10 cellular contexts compared by ENCODE assay signal in the genomic region with DNA sequence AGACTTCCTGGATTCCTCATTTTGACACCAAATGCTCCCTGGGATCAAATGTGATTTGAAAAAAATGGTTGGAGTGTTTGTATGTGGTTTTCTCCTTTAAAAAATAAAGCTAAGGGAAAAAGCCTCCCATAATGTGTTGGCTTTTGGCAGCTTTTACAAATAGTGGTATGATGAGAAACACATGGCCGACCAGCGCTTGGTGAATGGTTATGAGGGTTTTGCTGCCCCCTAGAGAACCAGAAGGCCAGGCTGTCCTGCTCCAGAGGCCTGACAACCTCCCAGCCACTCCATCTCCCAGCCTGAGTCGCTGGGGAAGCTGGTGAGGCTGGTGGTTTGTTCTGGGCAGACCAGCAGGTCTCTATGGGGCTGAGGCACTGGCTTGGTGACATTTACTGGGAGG.
A peak's percentile ranks its signal among the peaks of the same experiment; 100 is the strongest.
DNase-seq lines count a peak whose midpoint lies in the region; ATAC-seq and TF ChIP-seq lines count a peak whose summit lies in the region.
"Had no signal": no experiment of that assay in that cellular context is flagged by ENCODE, and none has a peak within 500 bp of the region (broad histone marks: within the 10 kb centered on the region; RNA-seq: fewer than 3 reads in every experiment).

No MANE protein-coding gene starts in this region.

- H3K9me3 ChIP-seq in liver (ENCODE audit: control insufficient read depth in 4 of 4, low read length in 3 of 4) = no peaks in the 10 kb centered on the region

- in situ Hi-C loops in ACHN (cut with HindIII; ENCODE audit: low pct_ligation_motif_present, low pct_unique_long_range_greater_than_20kb, low sequenced_read_pairs) = no loop called here
- in situ Hi-C loops in G401 (cut with HindIII; ENCODE audit: low sequenced_read_pairs) = no loop called here

- H3K4me3 ChIP-seq in liver (ENCODE audit: low read depth in 1 of 3, low read length in 3 of 3) = no peak overlapping the region

- no peak for TF ChIP-seq CTCF in liver (IDR thresholded peaks at IDR 0.05; ENCODE audit: low read depth, low read length, missing input control)

- no peaks in the 10 kb centered on the region for H3K36me3 ChIP-seq in liver (ENCODE audit: control insufficient read depth in 4 of 4, insufficient read depth in 3 of 4, low read depth in 1 of 4, low read length in 3 of 4)

- H3K27ac ChIP-seq in liver (ENCODE audit: low read depth in 1 of 2, low read length in 2 of 2) = no peak overlapping the region
- H3K27ac ChIP-seq: VCaP had no signal

- peak; percentile 16 to 25 for TF ChIP-seq RAD21 in liver (IDR thresholded peaks at IDR 0.05)

- no peak overlapping the region for H3K9ac ChIP-seq in liver (ENCODE audit: low read depth in 1 of 2, low read length in 2 of 2)

- H3K27me3 ChIP-seq in liver (ENCODE audit: control insufficient read depth in 4 of 4, insufficient read depth in 4 of 4, low read length in 3 of 4) = no peaks in the 10 kb centered on the region

- WGBS in liver = 81% methylated on average over 3 of the region's 3 CpGs

- DNase-seq in ACHN (peak; percentile 10), HCEC 1CT (peak; percentile 86), astrocyte of the hippocampus (ENCODE audit: low read depth, low spot score) (peak; percentile 61), inferior parietal cortex (ENCODE audit: extremely low spot score) (no peak), SHP77 (lab: John Stamatoyannopoulos, UW) (no peak), G401 (ENCODE audit: low spot score) (no peak)
- DNase-seq: NCI-H2029 treated with DMSO at 0.1 percent for 48 hours had no signal

- H3K4me1 ChIP-seq in liver (ENCODE audit: control insufficient read depth in 4 of 4, insufficient read depth in 4 of 4, low read length in 3 of 4) = no peaks in the 10 kb centered on the region

- no peak for ATAC-seq in GM18907 (IDR thresholded peaks at IDR 0.05; ENCODE audit: unreplicated experiment)

TF ChIP-seq in liver, 16 proteins besides CTCF, POLR2A, EP300 and RAD21:
- TF ChIP-seq JUND (IDR thresholded peaks at IDR 0.05) (no peak), HNF4A (conservative IDR thresholded peaks at IDR 0.05) (no peak), TAF1 (conservative IDR thresholded peaks at IDR 0.05) (no peak), NR2F2 (IDR thresholded peaks at IDR 0.05) (no peak), HNF4G (IDR thresholded peaks at IDR 0.05) (no peak), SP1 (IDR thresholded peaks at IDR 0.05) (no peak), RXRA (IDR thresholded peaks at IDR 0.05) (no peak), EGR1 (IDR thresholded peaks at IDR 0.05; ENCODE audit: low read depth in 2 of 2) (no peak), FOXA2 (IDR thresholded peaks at IDR 0.05) (no peak), YY1 (IDR thresholded peaks at IDR 0.05) (no peak), FOXA1 (IDR thresholded peaks at IDR 0.05) (no peak), GABPA (IDR thresholded peaks at IDR 0.05 in 1 of 2, conservative IDR thresholded peaks at IDR 0.05 in 1 of 2) (no peak)
- TF ChIP-seq, protein P1, sequence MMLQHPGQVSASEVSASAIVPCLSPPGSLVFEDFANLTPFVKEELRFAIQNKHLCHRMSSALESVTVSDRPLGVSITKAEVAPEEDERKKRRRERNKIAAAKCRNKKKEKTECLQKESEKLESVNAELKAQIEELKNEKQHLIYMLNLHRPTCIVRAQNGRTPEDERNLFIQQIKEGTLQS (IDR thresholded peaks at IDR 0.05) = no peak
- TF ChIP-seq, protein P2, sequence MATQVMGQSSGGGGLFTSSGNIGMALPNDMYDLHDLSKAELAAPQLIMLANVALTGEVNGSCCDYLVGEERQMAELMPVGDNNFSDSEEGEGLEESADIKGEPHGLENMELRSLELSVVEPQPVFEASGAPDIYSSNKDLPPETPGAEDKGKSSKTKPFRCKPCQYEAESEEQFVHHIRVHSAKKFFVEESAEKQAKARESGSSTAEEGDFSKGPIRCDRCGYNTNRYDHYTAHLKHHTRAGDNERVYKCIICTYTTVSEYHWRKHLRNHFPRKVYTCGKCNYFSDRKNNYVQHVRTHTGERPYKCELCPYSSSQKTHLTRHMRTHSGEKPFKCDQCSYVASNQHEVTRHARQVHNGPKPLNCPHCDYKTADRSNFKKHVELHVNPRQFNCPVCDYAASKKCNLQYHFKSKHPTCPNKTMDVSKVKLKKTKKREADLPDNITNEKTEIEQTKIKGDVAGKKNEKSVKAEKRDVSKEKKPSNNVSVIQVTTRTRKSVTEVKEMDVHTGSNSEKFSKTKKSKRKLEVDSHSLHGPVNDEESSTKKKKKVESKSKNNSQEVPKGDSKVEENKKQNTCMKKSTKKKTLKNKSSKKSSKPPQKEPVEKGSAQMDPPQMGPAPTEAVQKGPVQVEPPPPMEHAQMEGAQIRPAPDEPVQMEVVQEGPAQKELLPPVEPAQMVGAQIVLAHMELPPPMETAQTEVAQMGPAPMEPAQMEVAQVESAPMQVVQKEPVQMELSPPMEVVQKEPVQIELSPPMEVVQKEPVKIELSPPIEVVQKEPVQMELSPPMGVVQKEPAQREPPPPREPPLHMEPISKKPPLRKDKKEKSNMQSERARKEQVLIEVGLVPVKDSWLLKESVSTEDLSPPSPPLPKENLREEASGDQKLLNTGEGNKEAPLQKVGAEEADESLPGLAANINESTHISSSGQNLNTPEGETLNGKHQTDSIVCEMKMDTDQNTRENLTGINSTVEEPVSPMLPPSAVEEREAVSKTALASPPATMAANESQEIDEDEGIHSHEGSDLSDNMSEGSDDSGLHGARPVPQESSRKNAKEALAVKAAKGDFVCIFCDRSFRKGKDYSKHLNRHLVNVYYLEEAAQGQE (IDR thresholded peaks at IDR 0.05) = no peak
- TF ChIP-seq, protein P3, sequence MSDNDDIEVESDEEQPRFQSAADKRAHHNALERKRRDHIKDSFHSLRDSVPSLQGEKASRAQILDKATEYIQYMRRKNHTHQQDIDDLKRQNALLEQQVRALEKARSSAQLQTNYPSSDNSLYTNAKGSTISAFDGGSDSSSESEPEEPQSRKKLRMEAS (IDR thresholded peaks at IDR 0.05) = no peak
- TF ChIP-seq, protein P4, sequence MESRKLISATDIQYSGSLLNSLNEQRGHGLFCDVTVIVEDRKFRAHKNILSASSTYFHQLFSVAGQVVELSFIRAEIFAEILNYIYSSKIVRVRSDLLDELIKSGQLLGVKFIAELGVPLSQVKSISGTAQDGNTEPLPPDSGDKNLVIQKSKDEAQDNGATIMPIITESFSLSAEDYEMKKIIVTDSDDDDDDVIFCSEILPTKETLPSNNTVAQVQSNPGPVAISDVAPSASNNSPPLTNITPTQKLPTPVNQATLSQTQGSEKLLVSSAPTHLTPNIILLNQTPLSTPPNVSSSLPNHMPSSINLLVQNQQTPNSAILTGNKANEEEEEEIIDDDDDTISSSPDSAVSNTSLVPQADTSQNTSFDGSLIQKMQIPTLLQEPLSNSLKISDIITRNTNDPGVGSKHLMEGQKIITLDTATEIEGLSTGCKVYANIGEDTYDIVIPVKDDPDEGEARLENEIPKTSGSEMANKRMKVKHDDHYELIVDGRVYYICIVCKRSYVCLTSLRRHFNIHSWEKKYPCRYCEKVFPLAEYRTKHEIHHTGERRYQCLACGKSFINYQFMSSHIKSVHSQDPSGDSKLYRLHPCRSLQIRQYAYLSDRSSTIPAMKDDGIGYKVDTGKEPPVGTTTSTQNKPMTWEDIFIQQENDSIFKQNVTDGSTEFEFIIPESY (IDR thresholded peaks at IDR 0.05) = no peak

Comparison
In these comparisons a context has a peak if more than half of its experiments do, and no peak if none do; other contexts are left out.
1. DNase-seq: peak in ACHN (single experiment), HCEC 1CT (single experiment) and astrocyte of the hippocampus (single experiment); none in inferior parietal cortex (single experiment), SHP77 (0 of 2) and G401 (single experiment).